ENCODE assay signal across 8 cellular contexts in the genomic region with DNA sequence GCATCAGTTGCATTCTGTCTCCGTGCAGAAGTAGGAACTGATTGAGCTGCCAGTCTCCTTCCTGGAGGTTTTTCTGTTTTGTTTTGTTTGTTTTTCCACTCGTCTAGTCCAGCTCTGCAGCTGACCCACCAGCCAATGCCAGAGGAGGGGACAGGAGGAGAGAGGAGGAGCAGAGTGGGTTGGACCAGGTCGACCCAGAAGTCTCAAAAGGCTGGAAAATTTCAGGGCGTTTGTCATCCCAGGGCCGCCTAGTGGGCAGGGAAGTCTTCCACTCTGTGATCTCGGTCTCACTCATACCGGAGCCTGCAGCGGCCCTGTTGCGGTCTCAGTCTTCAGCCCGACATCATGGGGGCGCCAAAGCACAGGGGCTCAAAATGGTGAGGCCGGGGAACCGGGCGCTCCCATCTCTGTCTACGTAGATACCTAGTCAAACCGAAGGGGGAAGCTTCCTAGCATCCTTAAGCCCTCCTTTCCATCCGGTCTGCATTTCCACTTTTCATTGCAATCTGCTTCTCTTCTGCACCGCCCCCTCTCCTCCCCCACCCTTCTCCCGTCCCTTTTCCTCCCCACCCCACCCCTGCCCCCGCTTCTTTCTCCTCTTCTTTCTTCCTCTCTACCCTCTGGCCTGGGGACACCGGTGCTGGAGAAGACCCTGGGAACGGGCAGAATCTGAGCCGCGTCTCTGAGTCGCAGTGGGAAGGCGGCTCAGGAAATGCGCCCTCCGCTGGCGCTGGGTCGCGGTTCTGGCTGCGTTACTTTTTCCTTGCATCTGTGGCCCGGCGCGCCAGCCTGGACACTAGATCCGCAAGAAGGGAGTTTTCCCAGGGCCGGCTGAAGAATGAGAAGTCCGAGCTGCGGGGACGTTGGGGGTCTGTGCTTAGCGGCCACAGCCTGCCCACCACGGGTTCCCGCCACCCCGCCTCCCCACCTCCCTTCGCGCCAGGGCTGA. TPM values are rescaled to one million over a fixed set of nuclear protein-coding genes. Genes with fewer than 3 reads are reported as not detected.
A peak's percentile ranks its signal among the peaks of the same experiment; 100 is the strongest.
DNase-seq lines count a peak whose midpoint lies in the region; ATAC-seq and TF ChIP-seq lines count a peak whose summit lies in the region.

No MANE protein-coding gene starts in this region.

- ATAC-seq in GM21528 (IDR thresholded peaks at IDR 0.05; ENCODE audit: low FRiP score, unreplicated experiment) (no peak), HG02642 (IDR thresholded peaks at IDR 0.05; ENCODE audit: poor library complexity, unreplicated experiment) (no peak)

- H3K4me1 ChIP-seq in skeletal muscle tissue (ENCODE audit: control insufficient read depth in 3 of 3, insufficient read depth in 3 of 3, low read length in 3 of 3) = peaks cover 9 to 25% (median 13%) of the 10 kb centered on the region in 3 donors

- H3K4me3 ChIP-seq in AG10803 (ENCODE audit: low read length) (no peak overlapping the region), fibroblast of mammary gland (ENCODE audit: control insufficient read depth, low read depth, low read length) (no peak overlapping the region), skeletal muscle tissue (ENCODE audit: low read length in 3 of 3) (peak overlapping the region in 2 of 3 donors; percentile 17 to 46)

- H3K27me3 ChIP-seq in skeletal muscle tissue (ENCODE audit: control insufficient read depth in 3 of 3, insufficient read depth in 3 of 3, low read length in 3 of 3) = peaks cover 85 to 91% (median 89%) of the 10 kb centered on the region in 3 donors

- H3K9ac ChIP-seq in skeletal muscle tissue (ENCODE audit: low read depth in 1 of 3, low read length in 3 of 3) = no peak overlapping the region

- TF ChIP-seq CTCF in AG10803 (conservative IDR thresholded peaks at IDR 0.05; ENCODE audit: low read length) (peak; percentile 41), GM12874 (IDR thresholded peaks at IDR 0.05; ENCODE audit: insufficient read depth, low read depth, low read length) (peak; percentile 36), fibroblast of mammary gland (conservative IDR thresholded peaks at IDR 0.05; ENCODE audit: control insufficient read depth, insufficient read depth, low read depth, low read length) (no peak)

- no peaks in the 10 kb centered on the region for H3K36me3 ChIP-seq in skeletal muscle tissue (ENCODE audit: control insufficient read depth in 3 of 3, insufficient read depth in 3 of 3, low read length in 3 of 3)

- H3K9me3 ChIP-seq in skeletal muscle tissue (ENCODE audit: control insufficient read depth in 3 of 3, low read length in 3 of 3) = no peaks in the 10 kb centered on the region

- no peak overlapping the region for H3K27ac ChIP-seq in skeletal muscle tissue (ENCODE audit: low read depth, low read length)

- DNase-seq in AG10803 (ENCODE audit: low read depth) (peak; percentile 9), SK-N-DZ (ENCODE audit: low spot score) (peak; percentile 31), fibroblast of mammary gland (ENCODE audit: low read depth) (peak; percentile 19), NCI-H187 treated with DMSO at 0.1 percent for 48 hours (lab: John Stamatoyannopoulos, UW) (no peak)

RNA-seq across cellular contexts. Expression of gene PAX2, which starts 16.2 kb away (rescaled TPM):
- polyA plus RNA-seq in SK-N-DZ (2014; cell fraction: cytosol; rRNA removed) = not detected in 2 replicates
- not detected in 2 replicates for polyA plus RNA-seq in SK-N-DZ (2014; cell fraction: nucleus; rRNA removed)
- not detected for total RNA-seq in skeletal muscle tissue

Comparison
In these comparisons a context has a peak if more than half of its experiments do, and no peak if none do; other contexts are left out.
1. H3K4me3 ChIP-seq: peak in skeletal muscle tissue (2 of 3); none in AG10803 (single experiment) and fibroblast of mammary gland (single experiment).